19 cellular contexts compared by ENCODE assay signal in genomic region chr6:74114428-74114827, GRCh38.
DNase-seq lines count a peak whose midpoint lies in the region; ATAC-seq lines count a peak whose summit lies in the region.
"Had no signal": no experiment of that assay in that cellular context is flagged by ENCODE, and none has a peak within 500 bp of the region (broad histone marks: within the 10 kb centered on the region; RNA-seq: fewer than 3 reads in every experiment).

No MANE protein-coding gene starts in this region.

- H3K23ac ChIP-seq in mesenchymal stem cell (ENCODE audit: low read length in 2 of 2) = no peak overlapping the region

- no peak overlapping the region for H2BK120ac ChIP-seq in mesenchymal stem cell (ENCODE audit: low read depth, low read length)

- H4K8ac ChIP-seq in mesenchymal stem cell (ENCODE audit: low read length) = no peak overlapping the region

- H3K14ac ChIP-seq in mesenchymal stem cell (ENCODE audit: low read length in 2 of 2) = no peak overlapping the region

- no peak overlapping the region for H3K4me2 ChIP-seq in mesenchymal stem cell (ENCODE audit: low read length, poor library complexity, severe bottlenecking)

- DNase-seq in MV-4-11 (lab: John Stamatoyannopoulos, UW) (peak; percentile 88), mesenchymal stem cell (peak; percentile 82), COR-L47 (lab: John Stamatoyannopoulos, UW) (no peak), hypothalamus (lab: John Stamatoyannopoulos, UW) (no peak)
- DNase-seq in central memory CD4-positive, alpha-beta T cell = no peak
- DNase-seq: activated CD4-positive, CD25-positive, alpha-beta regulatory T cell treated with anti-CD3 and anti-CD28 coated beads, Interleukin-2, amount 50 U/mL, for 72 hours; Calu3; effector memory CD4-positive, alpha-beta T cell; immature natural killer cell; NCI-H1436; NCI-H345; NK-92 treated with Interleukin-12 subunit alpha and Interleukin-12 subunit beta, amount 100 ng/mL, for 24 hours; occipital lobe had no signal

- no peaks in the 10 kb centered on the region for H3K4me1 ChIP-seq in mesenchymal stem cell (ENCODE audit: control insufficient read depth, insufficient read depth, low read depth, low read length)
- H3K4me1 ChIP-seq: right atrium auricular region, vagina had no signal

- no peak overlapping the region for H3K18ac ChIP-seq in mesenchymal stem cell (ENCODE audit: low read depth in 1 of 2, low read length in 2 of 2)

- no peak overlapping the region for H3K4me3 ChIP-seq in mesenchymal stem cell (ENCODE audit: insufficient read depth in 1 of 2, low read depth in 1 of 2, low read length in 2 of 2)
- H3K4me3 ChIP-seq: right atrium auricular region, vagina had no signal

- H3K9ac ChIP-seq in mesenchymal stem cell (ENCODE audit: low read length) = no peak overlapping the region

- WGBS in mesenchymal stem cell = 40% methylated on average over 2 of the region's 2 CpGs

- H3K36me3 ChIP-seq in mesenchymal stem cell (ENCODE audit: control insufficient read depth in 1 of 2, insufficient read depth in 2 of 2, low read depth in 1 of 2, low read length in 2 of 2) = no peaks in the 10 kb centered on the region
- H3K36me3 ChIP-seq: right atrium auricular region, vagina had no signal

- no peak overlapping the region for H2AFZ ChIP-seq in mesenchymal stem cell (ENCODE audit: low read depth, low read length)

- no peak overlapping the region for H2BK5ac ChIP-seq in mesenchymal stem cell (ENCODE audit: low read depth, low read length, poor library complexity, severe bottlenecking)

- ATAC-seq in GM18870 (IDR thresholded peaks at IDR 0.05; ENCODE audit: unreplicated experiment) (peak; percentile 68), HG02870 (IDR thresholded peaks at IDR 0.05; ENCODE audit: unreplicated experiment) (peak; percentile 82), HG02678 (IDR thresholded peaks at IDR 0.05; ENCODE audit: unreplicated experiment) (no peak)
- ATAC-seq: Right ventricle myocardium inferior had no signal

- H3K4ac ChIP-seq in mesenchymal stem cell (ENCODE audit: low read depth in 1 of 2, low read length in 2 of 2) = no peak overlapping the region

- no peak overlapping the region for H2BK15ac ChIP-seq in mesenchymal stem cell (ENCODE audit: low read depth, poor library complexity, severe bottlenecking)

- no peaks in the 10 kb centered on the region for H3K79me1 ChIP-seq in mesenchymal stem cell (replicated peaks; ENCODE audit: low read length, poor library complexity, severe bottlenecking)

- H2BK12ac ChIP-seq in mesenchymal stem cell (ENCODE audit: low read length in 2 of 2) = no peak overlapping the region

- no peaks in the 10 kb centered on the region for H3K9me3 ChIP-seq in mesenchymal stem cell (ENCODE audit: control insufficient read depth, low read length)
- H3K9me3 ChIP-seq: right atrium auricular region, vagina had no signal

- H3K27me3 ChIP-seq in mesenchymal stem cell (ENCODE audit: control insufficient read depth in 1 of 2, insufficient read depth in 1 of 2, low read length in 2 of 2) = no peaks in the 10 kb centered on the region
- H3K27me3 ChIP-seq: right atrium auricular region, vagina had no signal

- no peak overlapping the region for H2AK5ac ChIP-seq in mesenchymal stem cell (ENCODE audit: low read length, severe bottlenecking)

- no peak overlapping the region for H4K91ac ChIP-seq in mesenchymal stem cell (ENCODE audit: low read length)

- H3K27ac ChIP-seq in mesenchymal stem cell (ENCODE audit: low read length, poor library complexity, severe bottlenecking) = no peak overlapping the region
- H3K27ac ChIP-seq: right atrium auricular region, vagina had no signal

Comparison
In these comparisons a context has a peak if more than half of its experiments do, and no peak if none do; other contexts are left out.
1. DNase-seq: peak in MV-4-11 (single experiment) and mesenchymal stem cell (single experiment); none in central memory CD4-positive, alpha-beta T cell (single experiment), COR-L47 (single experiment) and hypothalamus (0 of 51).